ENCODE assay signal across 17 cellular contexts in the genomic region with DNA sequence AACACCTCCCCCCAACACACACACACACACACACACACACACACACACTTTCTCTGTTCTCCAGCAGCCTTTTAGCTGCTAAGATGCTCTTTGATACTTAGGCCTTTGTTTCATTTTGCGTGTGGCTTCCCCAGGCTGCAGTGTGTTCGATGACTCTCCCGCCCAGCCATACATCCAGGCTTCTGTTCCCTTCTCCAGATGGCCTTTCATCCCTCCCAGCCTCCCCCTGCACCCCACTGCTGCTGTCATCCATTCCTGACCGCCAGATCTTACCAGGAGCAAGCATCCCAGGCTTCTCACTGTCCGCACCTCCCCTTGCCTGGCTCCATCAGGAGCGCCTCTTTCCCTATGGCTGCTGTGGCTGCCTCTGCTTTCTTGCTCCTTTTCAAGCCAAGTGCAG.
A peak's percentile ranks its signal among the peaks of the same experiment; 100 is the strongest.
DNase-seq lines count a peak whose midpoint lies in the region; ATAC-seq lines count a peak whose summit lies in the region.
"Had no signal": no experiment of that assay in that cellular context is flagged by ENCODE, and none has a peak within 500 bp of the region (broad histone marks: within the 10 kb centered on the region; RNA-seq: fewer than 3 reads in every experiment).

No MANE protein-coding gene starts in this region.

- ATAC-seq in T-helper 17 cell: no peak
- ATAC-seq in GM18519 (IDR thresholded peaks at IDR 0.05; ENCODE audit: low FRiP score, unreplicated experiment): no peak
- ATAC-seq: esophagus mucosa, HepG2, left colon, natural killer cell had no signal

- H3K27me3 Mint-ChIP-seq in T-helper 17 cell: no peaks in the 10 kb centered on the region
- H3K27me3 Mint-ChIP-seq in activated CD4-positive, alpha-beta T cell treated with anti-CD3 and anti-CD28 coated beads, Interleukin-2, amount 10 ng/mL, durations not matched to agents 7 days and 5 days: no peaks in the 10 kb centered on the region
- H3K27me3 Mint-ChIP-seq: activated naive CD8-positive, alpha-beta T cell treated with anti-CD3 and anti-CD28 coated beads for 36 hours had no signal

- no peaks in the 10 kb centered on the region for H3K36me3 Mint-ChIP-seq in T-helper 17 cell (ENCODE audit: low read depth)
- no peaks in the 10 kb centered on the region for H3K36me3 Mint-ChIP-seq in activated CD4-positive, alpha-beta T cell treated with anti-CD3 and anti-CD28 coated beads, Interleukin-2, amount 10 ng/mL, durations not matched to agents 7 days and 5 days (ENCODE audit: low read depth)
- H3K36me3 Mint-ChIP-seq: activated naive CD8-positive, alpha-beta T cell treated with anti-CD3 and anti-CD28 coated beads for 36 hours; natural killer cell had no signal

- no peak overlapping the region for H3K4me3 ChIP-seq in skin epidermis

- POLR2A ChIA-PET in activated CD4-positive, alpha-beta T cell treated with anti-CD3 and anti-CD28 coated beads, Interleukin-2, amount 10 ng/mL, durations not matched to agents 7 days and 5 days (lab: Charles Lee): no interaction called here

- H3K27ac ChIP-seq in skin epidermis: peak overlapping the region in 13 of 21 experiments; percentile 11 to 80 (median 40)

- no peaks in the 10 kb centered on the region for H3K9me3 Mint-ChIP-seq in activated CD4-positive, alpha-beta T cell treated with anti-CD3 and anti-CD28 coated beads, Interleukin-2, amount 10 ng/mL, durations not matched to agents 7 days and 5 days
- H3K9me3 Mint-ChIP-seq: activated naive CD8-positive, alpha-beta T cell treated with anti-CD3 and anti-CD28 coated beads for 36 hours; natural killer cell had no signal

- peak overlapping the region; percentile 41 for H3K4me3 Mint-ChIP-seq in T-helper 17 cell
- H3K4me3 Mint-ChIP-seq in activated CD4-positive, alpha-beta T cell treated with anti-CD3 and anti-CD28 coated beads, Interleukin-2, amount 10 ng/mL, durations not matched to agents 7 days and 5 days: no peak overlapping the region
- H3K4me3 Mint-ChIP-seq: activated naive CD8-positive, alpha-beta T cell treated with anti-CD3 and anti-CD28 coated beads for 36 hours had no signal

- peaks cover 29% of the 10 kb centered on the region for H3K4me1 Mint-ChIP-seq in T-helper 17 cell
- H3K4me1 Mint-ChIP-seq in activated CD4-positive, alpha-beta T cell treated with anti-CD3 and anti-CD28 coated beads, Interleukin-2, amount 10 ng/mL, durations not matched to agents 7 days and 5 days: peaks cover 20% of the 10 kb centered on the region

- H3K27ac Mint-ChIP-seq in T-helper 17 cell: no peak overlapping the region
- no peak overlapping the region for H3K27ac Mint-ChIP-seq in activated CD4-positive, alpha-beta T cell treated with anti-CD3 and anti-CD28 coated beads, Interleukin-2, amount 10 ng/mL, durations not matched to agents 7 days and 5 days
- H3K27ac Mint-ChIP-seq: activated naive CD8-positive, alpha-beta T cell treated with anti-CD3 and anti-CD28 coated beads for 36 hours had no signal

- CTCF ChIA-PET in activated CD4-positive, alpha-beta T cell treated with anti-CD3 and anti-CD28 coated beads, Interleukin-2, amount 10 ng/mL, durations not matched to agents 7 days and 5 days (lab: Charles Lee): no interaction called here

- peak; percentile 56 for DNase-seq in NCI-H2171 treated with DMSO at 0.1 percent for 48 hours (lab: John Stamatoyannopoulos, UW)
- no peak for DNase-seq in NCI-H2171 (lab: John Stamatoyannopoulos, UW)
- no peak for DNase-seq in T-helper 17 cell
- DNase-seq in left kidney (ENCODE audit: low read depth, low spot score): peak; percentile 47
- no peak for DNase-seq in activated CD4-positive, alpha-beta T cell treated with anti-CD3 and anti-CD28 coated beads, Interleukin-2, amount 10 ng/mL, durations not matched to agents 7 days and 5 days
- DNase-seq in NCI-H1105 (lab: John Stamatoyannopoulos, UW): no peak
- DNase-seq: activated CD8-positive, alpha-beta memory T cell treated with anti-CD3 and anti-CD28 coated beads, Interleukin-2, amount 50 U/mL, for 48 hours; activated naive CD8-positive, alpha-beta T cell treated with anti-CD3 and anti-CD28 coated beads for 36 hours; COR-L47; GF-D8; left colon; natural killer cell; stimulated activated naive CD4-positive, alpha-beta T cell had no signal

- H3K9me3 ChIP-seq in T-helper 17 cell (ENCODE audit: control insufficient read depth, low read length, poor library complexity, severe bottlenecking): no peaks in the 10 kb centered on the region

Comparison
In these comparisons a context has a peak if more than half of its experiments do, and no peak if none do; other contexts are left out.
1. DNase-seq: peak in NCI-H2171 treated with DMSO at 0.1 percent for 48 hours (single experiment) and left kidney (single experiment); none in NCI-H2171 (single experiment), T-helper 17 cell (0 of 3), activated CD4-positive, alpha-beta T cell treated with anti-CD3 and anti-CD28 coated beads, Interleukin-2, amount 10 ng/mL, durations not matched to agents 7 days and 5 days (single experiment) and NCI-H1105 (single experiment).